In the genomic region with DNA sequence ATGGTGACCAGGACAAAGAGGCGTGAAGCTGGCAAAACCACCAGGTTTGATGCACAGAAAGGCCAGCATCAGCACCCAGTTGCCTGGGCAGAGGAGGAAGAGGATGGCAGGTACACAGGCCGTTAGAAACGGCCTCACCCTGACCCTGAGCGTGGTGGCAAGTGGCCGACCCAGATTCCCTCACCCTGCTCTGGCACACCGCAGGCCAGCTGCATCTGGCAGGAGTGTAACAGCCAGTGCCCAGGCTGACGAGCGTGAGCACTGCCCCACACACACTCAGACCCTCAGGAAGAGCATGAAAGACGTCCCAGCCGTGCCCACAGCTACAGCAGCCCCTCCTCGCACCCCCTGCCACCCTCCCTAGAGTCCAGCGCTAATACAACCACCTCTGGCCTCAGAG, we compare ENCODE assay signal across 1 cellular context.
TF ChIP-seq lines count a peak whose summit lies in the region.

No MANE protein-coding gene starts in this region.

TF ChIP-seq in GM12878, 131 proteins besides CTCF, POLR2A, EP300 and RAD21 (continued from another document):
- TF ChIP-seq, protein P1, sequence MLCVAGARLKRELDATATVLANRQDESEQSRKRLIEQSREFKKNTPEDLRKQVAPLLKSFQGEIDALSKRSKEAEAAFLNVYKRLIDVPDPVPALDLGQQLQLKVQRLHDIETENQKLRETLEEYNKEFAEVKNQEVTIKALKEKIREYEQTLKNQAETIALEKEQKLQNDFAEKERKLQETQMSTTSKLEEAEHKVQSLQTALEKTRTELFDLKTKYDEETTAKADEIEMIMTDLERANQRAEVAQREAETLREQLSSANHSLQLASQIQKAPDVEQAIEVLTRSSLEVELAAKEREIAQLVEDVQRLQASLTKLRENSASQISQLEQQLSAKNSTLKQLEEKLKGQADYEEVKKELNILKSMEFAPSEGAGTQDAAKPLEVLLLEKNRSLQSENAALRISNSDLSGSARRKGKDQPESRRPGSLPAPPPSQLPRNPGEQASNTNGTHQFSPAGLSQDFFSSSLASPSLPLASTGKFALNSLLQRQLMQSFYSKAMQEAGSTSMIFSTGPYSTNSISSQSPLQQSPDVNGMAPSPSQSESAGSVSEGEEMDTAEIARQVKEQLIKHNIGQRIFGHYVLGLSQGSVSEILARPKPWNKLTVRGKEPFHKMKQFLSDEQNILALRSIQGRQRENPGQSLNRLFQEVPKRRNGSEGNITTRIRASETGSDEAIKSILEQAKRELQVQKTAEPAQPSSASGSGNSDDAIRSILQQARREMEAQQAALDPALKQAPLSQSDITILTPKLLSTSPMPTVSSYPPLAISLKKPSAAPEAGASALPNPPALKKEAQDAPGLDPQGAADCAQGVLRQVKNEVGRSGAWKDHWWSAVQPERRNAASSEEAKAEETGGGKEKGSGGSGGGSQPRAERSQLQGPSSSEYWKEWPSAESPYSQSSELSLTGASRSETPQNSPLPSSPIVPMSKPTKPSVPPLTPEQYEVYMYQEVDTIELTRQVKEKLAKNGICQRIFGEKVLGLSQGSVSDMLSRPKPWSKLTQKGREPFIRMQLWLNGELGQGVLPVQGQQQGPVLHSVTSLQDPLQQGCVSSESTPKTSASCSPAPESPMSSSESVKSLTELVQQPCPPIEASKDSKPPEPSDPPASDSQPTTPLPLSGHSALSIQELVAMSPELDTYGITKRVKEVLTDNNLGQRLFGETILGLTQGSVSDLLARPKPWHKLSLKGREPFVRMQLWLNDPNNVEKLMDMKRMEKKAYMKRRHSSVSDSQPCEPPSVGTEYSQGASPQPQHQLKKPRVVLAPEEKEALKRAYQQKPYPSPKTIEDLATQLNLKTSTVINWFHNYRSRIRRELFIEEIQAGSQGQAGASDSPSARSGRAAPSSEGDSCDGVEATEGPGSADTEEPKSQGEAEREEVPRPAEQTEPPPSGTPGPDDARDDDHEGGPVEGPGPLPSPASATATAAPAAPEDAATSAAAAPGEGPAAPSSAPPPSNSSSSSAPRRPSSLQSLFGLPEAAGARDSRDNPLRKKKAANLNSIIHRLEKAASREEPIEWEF (IDR thresholded peaks at IDR 0.05; ENCODE audit: insufficient replicate concordance, low read depth, low read length): no peak
- TF ChIP-seq LARP7 (IDR thresholded peaks at IDR 0.05) (no peak), SRF (IDR thresholded peaks at IDR 0.05; ENCODE audit: low read depth in 2 of 2, low read length in 2 of 2) (no peak), ZBED1 (IDR thresholded peaks at IDR 0.05; ENCODE audit: borderline replicate concordance) (no peak), TBL1XR1 (IDR thresholded peaks at IDR 0.05; ENCODE audit: low read depth, low read length) (no peak), NR2F1 (conservative IDR thresholded peaks at IDR 0.05) (no peak), YBX1 (IDR thresholded peaks at IDR 0.05) (no peak), NR2C2 (IDR thresholded peaks at IDR 0.05; ENCODE audit: borderline replicate concordance, control insufficient read depth, insufficient read length, low read depth) (no peak), STAT1 (conservative IDR thresholded peaks at IDR 0.05) (no peak), SMAD5 (IDR thresholded peaks at IDR 0.05; ENCODE audit: low read depth) (no peak), CREB1 (IDR thresholded peaks at IDR 0.05; ENCODE audit: low read depth) (no peak)
- TF ChIP-seq, protein P2, sequence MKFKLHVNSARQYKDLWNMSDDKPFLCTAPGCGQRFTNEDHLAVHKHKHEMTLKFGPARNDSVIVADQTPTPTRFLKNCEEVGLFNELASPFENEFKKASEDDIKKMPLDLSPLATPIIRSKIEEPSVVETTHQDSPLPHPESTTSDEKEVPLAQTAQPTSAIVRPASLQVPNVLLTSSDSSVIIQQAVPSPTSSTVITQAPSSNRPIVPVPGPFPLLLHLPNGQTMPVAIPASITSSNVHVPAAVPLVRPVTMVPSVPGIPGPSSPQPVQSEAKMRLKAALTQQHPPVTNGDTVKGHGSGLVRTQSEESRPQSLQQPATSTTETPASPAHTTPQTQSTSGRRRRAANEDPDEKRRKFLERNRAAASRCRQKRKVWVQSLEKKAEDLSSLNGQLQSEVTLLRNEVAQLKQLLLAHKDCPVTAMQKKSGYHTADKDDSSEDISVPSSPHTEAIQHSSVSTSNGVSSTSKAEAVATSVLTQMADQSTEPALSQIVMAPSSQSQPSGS (IDR thresholded peaks at IDR 0.05; ENCODE audit: low read length): no peak
- TF ChIP-seq, protein P3, sequence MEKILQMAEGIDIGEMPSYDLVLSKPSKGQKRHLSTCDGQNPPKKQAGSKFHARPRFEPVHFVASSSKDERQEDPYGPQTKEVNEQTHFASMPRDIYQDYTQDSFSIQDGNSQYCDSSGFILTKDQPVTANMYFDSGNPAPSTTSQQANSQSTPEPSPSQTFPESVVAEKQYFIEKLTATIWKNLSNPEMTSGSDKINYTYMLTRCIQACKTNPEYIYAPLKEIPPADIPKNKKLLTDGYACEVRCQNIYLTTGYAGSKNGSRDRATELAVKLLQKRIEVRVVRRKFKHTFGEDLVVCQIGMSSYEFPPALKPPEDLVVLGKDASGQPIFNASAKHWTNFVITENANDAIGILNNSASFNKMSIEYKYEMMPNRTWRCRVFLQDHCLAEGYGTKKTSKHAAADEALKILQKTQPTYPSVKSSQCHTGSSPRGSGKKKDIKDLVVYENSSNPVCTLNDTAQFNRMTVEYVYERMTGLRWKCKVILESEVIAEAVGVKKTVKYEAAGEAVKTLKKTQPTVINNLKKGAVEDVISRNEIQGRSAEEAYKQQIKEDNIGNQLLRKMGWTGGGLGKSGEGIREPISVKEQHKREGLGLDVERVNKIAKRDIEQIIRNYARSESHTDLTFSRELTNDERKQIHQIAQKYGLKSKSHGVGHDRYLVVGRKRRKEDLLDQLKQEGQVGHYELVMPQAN (conservative IDR thresholded peaks at IDR 0.05): no peak
- TF ChIP-seq, protein P4, sequence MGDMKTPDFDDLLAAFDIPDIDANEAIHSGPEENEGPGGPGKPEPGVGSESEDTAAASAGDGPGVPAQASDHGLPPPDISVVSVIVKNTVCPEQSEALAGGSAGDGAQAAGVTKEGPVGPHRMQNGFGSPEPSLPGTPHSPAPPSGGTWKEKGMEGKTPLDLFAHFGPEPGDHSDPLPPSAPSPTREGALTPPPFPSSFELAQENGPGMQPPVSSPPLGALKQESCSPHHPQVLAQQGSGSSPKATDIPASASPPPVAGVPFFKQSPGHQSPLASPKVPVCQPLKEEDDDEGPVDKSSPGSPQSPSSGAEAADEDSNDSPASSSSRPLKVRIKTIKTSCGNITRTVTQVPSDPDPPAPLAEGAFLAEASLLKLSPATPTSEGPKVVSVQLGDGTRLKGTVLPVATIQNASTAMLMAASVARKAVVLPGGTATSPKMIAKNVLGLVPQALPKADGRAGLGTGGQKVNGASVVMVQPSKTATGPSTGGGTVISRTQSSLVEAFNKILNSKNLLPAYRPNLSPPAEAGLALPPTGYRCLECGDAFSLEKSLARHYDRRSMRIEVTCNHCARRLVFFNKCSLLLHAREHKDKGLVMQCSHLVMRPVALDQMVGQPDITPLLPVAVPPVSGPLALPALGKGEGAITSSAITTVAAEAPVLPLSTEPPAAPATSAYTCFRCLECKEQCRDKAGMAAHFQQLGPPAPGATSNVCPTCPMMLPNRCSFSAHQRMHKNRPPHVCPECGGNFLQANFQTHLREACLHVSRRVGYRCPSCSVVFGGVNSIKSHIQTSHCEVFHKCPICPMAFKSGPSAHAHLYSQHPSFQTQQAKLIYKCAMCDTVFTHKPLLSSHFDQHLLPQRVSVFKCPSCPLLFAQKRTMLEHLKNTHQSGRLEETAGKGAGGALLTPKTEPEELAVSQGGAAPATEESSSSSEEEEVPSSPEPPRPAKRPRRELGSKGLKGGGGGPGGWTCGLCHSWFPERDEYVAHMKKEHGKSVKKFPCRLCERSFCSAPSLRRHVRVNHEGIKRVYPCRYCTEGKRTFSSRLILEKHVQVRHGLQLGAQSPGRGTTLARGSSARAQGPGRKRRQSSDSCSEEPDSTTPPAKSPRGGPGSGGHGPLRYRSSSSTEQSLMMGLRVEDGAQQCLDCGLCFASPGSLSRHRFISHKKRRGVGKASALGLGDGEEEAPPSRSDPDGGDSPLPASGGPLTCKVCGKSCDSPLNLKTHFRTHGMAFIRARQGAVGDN (IDR thresholded peaks at IDR 0.05): no peak
